8 cellular contexts compared by ENCODE assay signal in genomic region chr10:97318772-97319651, GRCh38. TPM values are rescaled to one million over a fixed set of nuclear protein-coding genes. Genes with fewer than 3 reads are reported as not detected.
DNase-seq lines count a peak whose midpoint lies in the region; TF ChIP-seq lines count a peak whose summit lies in the region.

FRAT1 (plus strand) TSS chr10:97319271; CDS start chr10:97319454, 183 bp downstream.

- TF ChIP-seq CTCF in GM10266 (IDR thresholded peaks at IDR 0.05; ENCODE audit: control insufficient read depth, insufficient read depth, low read depth, missing control alignments) (no peak), HFFc6 (IDR thresholded peaks at IDR 0.05) (peak; percentile 9; the same call in 1 of the 2 replicates), adrenal gland (IDR thresholded peaks at IDR 0.05) (peak in 1 of 6 experiments; percentile 8), left ventricle myocardium inferior (IDR thresholded peaks at IDR 0.05; ENCODE audit: borderline replicate concordance) (no peak), prostate gland (IDR thresholded peaks at IDR 0.05) (peak in 2 of 4 experiments; percentile 4 to 21)

- no peaks in the 10 kb centered on the region for H3K9me3 ChIP-seq in adrenal gland (replicated peaks in 1 of 3)
- H3K9me3 ChIP-seq in left ventricle myocardium inferior (replicated peaks): no peaks in the 10 kb centered on the region
- H3K9me3 ChIP-seq in prostate gland: no peaks in the 10 kb centered on the region

- H3K27me3 Mint-ChIP-seq in HFFc6 (ENCODE audit: insufficient read depth): peaks cover 10% of the 10 kb centered on the region

- peak; percentile 74 to 93 for TF ChIP-seq POLR2A in adrenal gland (IDR thresholded peaks at IDR 0.05)
- peak; percentile 84 for TF ChIP-seq POLR2A in prostate gland (IDR thresholded peaks at IDR 0.05)

- WGBS in adrenal gland, 4 donors: 0% methylated on average over 18 to 79 of the region's 79 CpGs
- under 1% methylated on average over 60 of the region's 79 CpGs for WGBS in prostate gland

- H3K9me3 Mint-ChIP-seq in HFFc6: no peaks in the 10 kb centered on the region

- peak within 1 kb of the TSS; percentile 98 for H3K27ac Mint-ChIP-seq in HFFc6

- H3K4me3 Mint-ChIP-seq in HFFc6: peak within 1 kb of the TSS; percentile 91

- DNase-seq in GM10266 (ENCODE audit: extremely low spot score) (peak; percentile 83), HFFc6 (peak; percentile 73), NCI-H1092 (lab: John Stamatoyannopoulos, UW) (peak; percentile 66), T follicular helper cell (ENCODE audit: low read depth) (peak; percentile 85), adrenal gland (peak; percentile 90 to 95 (median 94)), left ventricle myocardium inferior (peak; percentile 93), prostate gland (ENCODE audit: low spot score) (peak; percentile 92), ureter (ENCODE audit: low spot score) (peak; percentile 92)

- H3K36me3 Mint-ChIP-seq in HFFc6 (ENCODE audit: low read depth): no peaks in the 10 kb centered on the region

- H3K4me3 ChIP-seq in adrenal gland (peak within 1 kb of the TSS; percentile 41 to 96 (median 62)), left ventricle myocardium inferior (peak within 1 kb of the TSS; percentile 92), prostate gland (peak within 1 kb of the TSS; percentile 78 to 94)

- no peaks in the 10 kb centered on the region for H3K36me3 ChIP-seq in adrenal gland (replicated peaks in 1 of 2)
- H3K36me3 ChIP-seq in left ventricle myocardium inferior: no peaks in the 10 kb centered on the region
- H3K36me3 ChIP-seq in prostate gland: no peaks in the 10 kb centered on the region

- intact Hi-C loops in adrenal gland (cut with DNase I): loop anchor here in 1 of 2 donors (2.0 kb wide), 1 partner anchor 14 kb away; no protein-coding TSS in a partner anchor
- intact Hi-C loops in left ventricle myocardium inferior (cut with micrococcal nuclease): no loop called here
- intact Hi-C loops in prostate gland (cut with DNase I): no loop called here

- no peaks in the 10 kb centered on the region for H3K27me3 ChIP-seq in adrenal gland
- no peaks in the 10 kb centered on the region for H3K27me3 ChIP-seq in left ventricle myocardium inferior (ENCODE audit: low read depth)
- no peaks in the 10 kb centered on the region for H3K27me3 ChIP-seq in prostate gland (replicated peaks; ENCODE audit: insufficient read depth)

- H3K4me1 Mint-ChIP-seq in HFFc6 (ENCODE audit: low read depth): peaks cover 20% of the 10 kb centered on the region

- peak within 1 kb of the TSS; percentile 93 to 98 (median 97) for H3K27ac ChIP-seq in adrenal gland
- H3K27ac ChIP-seq in left ventricle myocardium inferior (replicated peaks): peak within 1 kb of the TSS; percentile 99
- H3K27ac ChIP-seq in prostate gland: peak within 1 kb of the TSS; percentile 98 to 99

- H3K4me1 ChIP-seq in adrenal gland (replicated peaks in 1 of 2) (peaks cover 10 to 29% of the 10 kb centered on the region in 2 donors), left ventricle myocardium inferior (peaks cover 39% of the 10 kb centered on the region), prostate gland (replicated peaks) (peaks cover 8% of the 10 kb centered on the region)

RNA-seq across cellular contexts. Expression of gene FRAT1, which starts in this region (rescaled TPM):
- total RNA-seq in HFFc6 (2021; fragmentation: NEBNext Ultra II Directional; extraction: Animal tissue kit (Norgen Biotek cat#: 25700)): 1 to 10 TPM in 4 of 6 experiments, under 1 TPM in 2; 0.82 to 1.3 (median 1.1) TPM
- total RNA-seq in adrenal gland (10 to 100 TPM in 2 of 8 donors, 1 to 10 TPM in 6; 2.0 to 11.1 (median 8.3) TPM), left ventricle myocardium inferior (4.2 TPM), prostate gland (10 to 100 TPM; 18.0 to 20.1 TPM), ureter (2.9 TPM)
- 1 to 10 TPM; 1.3 to 2.7 (median 2.3) TPM for polyA plus RNA-seq in adrenal gland

Comparison
In these comparisons a context has a peak if more than half of its experiments do, and no peak if none do; other contexts are left out.
1. Peak in every context shown above with its lines: DNase-seq, H3K4me3 ChIP-seq and H3K27ac ChIP-seq.